1 cellular context compared by ENCODE assay signal in genomic region chr3:48503406-48504050, GRCh38.
TF ChIP-seq lines count a peak whose summit lies in the region.

No MANE protein-coding gene starts in this region.

TF ChIP-seq in HepG2, 621 proteins besides CTCF, POLR2A, EP300 and RAD21:
- TF ChIP-seq ZSCAN12 (CRISPR knock-in tag; IDR thresholded peaks at IDR 0.05): no peak
- no peak for TF ChIP-seq GABPA (IDR thresholded peaks at IDR 0.05; ENCODE audit: low read depth, low read length)
- no peak for TF ChIP-seq GABPA (CRISPR knock-in tag; IDR thresholded peaks at IDR 0.05; ENCODE audit: low read depth)
- TF ChIP-seq ZNF253 (CRISPR knock-in tag; IDR thresholded peaks at IDR 0.05; ENCODE audit: borderline replicate concordance): no peak
- TF ChIP-seq TSC22D2 (CRISPR knock-in tag; IDR thresholded peaks at IDR 0.05; ENCODE audit: borderline replicate concordance): no peak
- 0 out of 2 replicates have a peak, but pooled peaks have one; percentile 29 for TF ChIP-seq ZNF546 (CRISPR knock-in tag; conservative IDR thresholded peaks at IDR 0.05)
- TF ChIP-seq MLXIP (CRISPR knock-in tag; IDR thresholded peaks at IDR 0.05; ENCODE audit: borderline replicate concordance): no peak
- TF ChIP-seq PATZ1 (CRISPR knock-in tag; IDR thresholded peaks at IDR 0.05): peak; percentile 16; the same call in 1 of the 2 replicates
- peak; percentile 76; the same call in 1 of the 2 replicates for TF ChIP-seq MYPOP (CRISPR knock-in tag; IDR thresholded peaks at IDR 0.05)
- TF ChIP-seq DMAP1 (CRISPR knock-in tag; IDR thresholded peaks at IDR 0.05): 0 out of 2 replicates have a peak, but pooled peaks have one; percentile 5
- no peak for TF ChIP-seq ZNF761 (CRISPR knock-in tag; conservative IDR thresholded peaks at IDR 0.05)
- no peak for TF ChIP-seq TFE3 (CRISPR knock-in tag; IDR thresholded peaks at IDR 0.05)
- TF ChIP-seq MAFK (conservative IDR thresholded peaks at IDR 0.05 in 1 of 2, IDR thresholded peaks at IDR 0.05 in 1 of 2; ENCODE audit: low read length in 2 of 2): no peak
- no peak for TF ChIP-seq TFDP2 (CRISPR knock-in tag; IDR thresholded peaks at IDR 0.05)
- 0 out of 2 replicates have a peak, but pooled peaks have one; percentile 14 for TF ChIP-seq ZBTB7B (CRISPR knock-in tag; IDR thresholded peaks at IDR 0.05)
- no peak for TF ChIP-seq FOXO4 (CRISPR knock-in tag; conservative IDR thresholded peaks at IDR 0.05)
- no peak for TF ChIP-seq KLF15 (CRISPR knock-in tag; IDR thresholded peaks at IDR 0.05; ENCODE audit: borderline replicate concordance)
- peak; percentile 22; the same call in 1 of the 2 replicates for TF ChIP-seq TAF1 (CRISPR knock-in tag; IDR thresholded peaks at IDR 0.05)
